Comparison of ENCODE assay signal across 1 cellular context in genomic region chr15:95290376-95290973, GRCh38.
TF ChIP-seq lines count a peak whose summit lies in the region.

No MANE protein-coding gene starts in this region.

TF ChIP-seq in K562, 482 proteins besides CTCF, POLR2A, EP300 and RAD21 (continued from another document):
- TF ChIP-seq USF2 (CRISPR knock-in tag; IDR thresholded peaks at IDR 0.05) (no peak), CBFA2T3 (IDR thresholded peaks at IDR 0.05) (peak; percentile 53), E2F1 (CRISPR knock-in tag; IDR thresholded peaks at IDR 0.05) (no peak), MLX (CRISPR knock-in tag; conservative IDR thresholded peaks at IDR 0.05) (no peak), DDX20 (tag; IDR thresholded peaks at IDR 0.05; ENCODE audit: low read depth) (no peak)
TF ChIP-seq in K562: peak in this region for 4.
